Comparison of ENCODE assay signal across 22 cellular contexts in genomic region chr2:17587469-17587868, GRCh38. TPM values are rescaled to one million over a fixed set of nuclear protein-coding genes. Genes with fewer than 3 reads are reported as not detected.
DNase-seq lines count a peak whose midpoint lies in the region; ATAC-seq, FAIRE-seq and TF ChIP-seq lines count a peak whose summit lies in the region.
"Had no signal": no experiment of that assay in that cellular context is flagged by ENCODE, and none has a peak within 500 bp of the region (broad histone marks: within the 10 kb centered on the region; RNA-seq: fewer than 3 reads in every experiment).

No MANE protein-coding gene starts in this region.

- H3F3A ChIP-seq in GM23338 (replicated peaks; ENCODE audit: low read depth): no peaks in the 10 kb centered on the region

- H3K9ac ChIP-seq in mesendoderm (ENCODE audit: low read length): no peak overlapping the region
- H3K9ac ChIP-seq: BLaER1 had no signal

- H3K27ac ChIP-seq in GM23338 (ENCODE audit: low read depth) (no peak overlapping the region), esophagus squamous epithelium (peak overlapping the region; percentile 73 to 91 (median 86)), mesendoderm (ENCODE audit: low read depth, low read length) (no peak overlapping the region), body of pancreas (no peak overlapping the region), gastrocnemius medialis (no peak overlapping the region)
- H3K27ac ChIP-seq: BLaER1 had no signal

- TF ChIP-seq POLR2A in esophagus squamous epithelium (IDR thresholded peaks at IDR 0.05) (no peak), body of pancreas (IDR thresholded peaks at IDR 0.05) (no peak), gastrocnemius medialis (IDR thresholded peaks at IDR 0.05) (no peak)

- no peaks in the 10 kb centered on the region for H3K79me1 ChIP-seq in mesendoderm (ENCODE audit: low read length)

- H4K8ac ChIP-seq in mesendoderm (ENCODE audit: low read depth, low read length): no peak overlapping the region

- peaks cover 2% of the 10 kb centered on the region for H3K27me3 Mint-ChIP-seq in GM23338 (ENCODE audit: insufficient read depth, low read depth, poor library complexity)

- no peak overlapping the region for H3K18ac ChIP-seq in mesendoderm (ENCODE audit: low read length)

- no peak overlapping the region for H3K4me3 Mint-ChIP-seq in GM23338
- H3K4me3 Mint-ChIP-seq: CD14-positive monocyte; CD4-positive, alpha-beta memory T cell; HFFc6 had no signal

- H3K9me3 Mint-ChIP-seq in GM23338: no peaks in the 10 kb centered on the region

- no peak for FAIRE-seq in bronchial epithelial cell (lab: Jason Lieb, UNC)
- FAIRE-seq in HTR-8/SVneo (lab: Jason Lieb, UNC): no peak
- FAIRE-seq: GM12892, GM18507, HepG2 had no signal

- H3K4me1 ChIP-seq in GM23338 (ENCODE audit: insufficient read depth) (peaks cover 71% of the 10 kb centered on the region), esophagus squamous epithelium (peaks cover 36 to 95% (median 38%) of the 10 kb centered on the region in 3 donors), mesendoderm (ENCODE audit: control insufficient read depth, low read depth, low read length) (peaks cover 4% of the 10 kb centered on the region), body of pancreas (no peaks in the 10 kb centered on the region), gastrocnemius medialis (no peaks in the 10 kb centered on the region)
- H3K4me1 ChIP-seq: BLaER1 had no signal

- ATAC-seq in GM23338: no peak
- ATAC-seq in body of pancreas: no peak
- ATAC-seq in gastrocnemius medialis: no peak
- ATAC-seq: HCT116, HepG2 had no signal

- no peak overlapping the region for H2BK120ac ChIP-seq in mesendoderm (ENCODE audit: low read depth, low read length)

- no peak overlapping the region for H2AK5ac ChIP-seq in mesendoderm (ENCODE audit: low read length)

- intact Hi-C loops in esophagus squamous epithelium (cut with DNase I): no loop called here
- intact Hi-C loops in body of pancreas (cut with DNase I): no loop called here
- intact Hi-C loops in gastrocnemius medialis (cut with DNase I; ENCODE audit: low total_unique reads): no loop called here

- peaks cover 24% of the 10 kb centered on the region for H4K20me1 ChIP-seq in GM23338 (replicated peaks; ENCODE audit: insufficient read depth)
- H4K20me1 ChIP-seq: BLaER1 had no signal

- peaks cover under 1% of the 10 kb centered on the region; the same call in 2 of the 3 replicates for H3K36me3 Mint-ChIP-seq in GM23338 (ENCODE audit: low read depth)
- H3K36me3 Mint-ChIP-seq: CD14-positive monocyte; CD4-positive, alpha-beta memory T cell had no signal

- H2AFZ ChIP-seq in GM23338: no peak overlapping the region

- H3K36me3 ChIP-seq in GM23338 (ENCODE audit: insufficient read depth): no peaks in the 10 kb centered on the region
- H3K36me3 ChIP-seq in bronchial epithelial cell (ENCODE audit: control insufficient read depth, insufficient read depth, low read length): no peaks in the 10 kb centered on the region
- H3K36me3 ChIP-seq in esophagus squamous epithelium: no peaks in the 10 kb centered on the region
- no peaks in the 10 kb centered on the region for H3K36me3 ChIP-seq in mesendoderm (ENCODE audit: control insufficient read depth, insufficient read depth, low read length)
- no peaks in the 10 kb centered on the region for H3K36me3 ChIP-seq in body of pancreas (replicated peaks in 1 of 2; ENCODE audit: insufficient read depth in 1 of 2, low read depth in 2 of 2)
- H3K36me3 ChIP-seq in gastrocnemius medialis: no peaks in the 10 kb centered on the region
- H3K36me3 ChIP-seq: BLaER1 had no signal

- peaks cover 80% of the 10 kb centered on the region for H3K79me2 ChIP-seq in GM23338 (replicated peaks; ENCODE audit: insufficient read depth)
- H3K79me2 ChIP-seq in mesendoderm (ENCODE audit: control insufficient read depth, insufficient read depth, low read length): no peaks in the 10 kb centered on the region

- H4K5ac ChIP-seq in mesendoderm (ENCODE audit: low read length): no peak overlapping the region

- no peak overlapping the region for H3K23ac ChIP-seq in mesendoderm (ENCODE audit: low read length)

- no peak overlapping the region for H3K56ac ChIP-seq in mesendoderm (ENCODE audit: low read length)

- no peak overlapping the region for H2BK15ac ChIP-seq in mesendoderm (replicated peaks; ENCODE audit: low read depth)

- no peak overlapping the region for H3K27ac Mint-ChIP-seq in GM23338
- H3K27ac Mint-ChIP-seq: CD14-positive monocyte; CD4-positive, alpha-beta memory T cell; HFFc6 had no signal

- H3K4me1 Mint-ChIP-seq in GM23338: peaks cover 56% of the 10 kb centered on the region
- H3K4me1 Mint-ChIP-seq: CD14-positive monocyte; CD4-positive, alpha-beta memory T cell had no signal

- H3K4me2 ChIP-seq in GM23338: no peak overlapping the region
- H3K4me2 ChIP-seq in mesendoderm (ENCODE audit: low read length): no peak overlapping the region
- H3K4me2 ChIP-seq: BLaER1 had no signal

- H3K9me3 ChIP-seq in esophagus squamous epithelium (no peaks in the 10 kb centered on the region), body of pancreas (no peaks in the 10 kb centered on the region), gastrocnemius medialis (no peaks in the 10 kb centered on the region)
- H3K9me3 ChIP-seq: BLaER1 had no signal

- TF ChIP-seq CTCF in GM23338 (conservative IDR thresholded peaks at IDR 0.05; ENCODE audit: low read depth in 2 of 2) (no peak), bronchial epithelial cell (IDR thresholded peaks at IDR 0.05; ENCODE audit: insufficient read depth, low read length, severe bottlenecking) (no peak), esophagus squamous epithelium (IDR thresholded peaks at IDR 0.05) (no peak), body of pancreas (IDR thresholded peaks at IDR 0.05) (no peak), gastrocnemius medialis (IDR thresholded peaks at IDR 0.05 in 4 of 5, conservative IDR thresholded peaks at IDR 0.05 in 1 of 5) (no peak)

- in situ Hi-C loops in gastrocnemius medialis (cut with MboI; ENCODE audit: low sequenced_read_pairs in 4 of 4): no loop called here

- H3K4me3 ChIP-seq in GM23338: no peak overlapping the region
- H3K4me3 ChIP-seq in bronchial epithelial cell (ENCODE audit: low read depth, low read length): no peak overlapping the region
- no peak overlapping the region for H3K4me3 ChIP-seq in esophagus squamous epithelium
- no peak overlapping the region for H3K4me3 ChIP-seq in mesendoderm (ENCODE audit: low read length)
- no peak overlapping the region for H3K4me3 ChIP-seq in body of pancreas
- H3K4me3 ChIP-seq in gastrocnemius medialis: no peak overlapping the region
- H3K4me3 ChIP-seq: BLaER1 had no signal

- H3K27me3 ChIP-seq in GM23338 (ENCODE audit: insufficient read depth) (no peaks in the 10 kb centered on the region), bronchial epithelial cell (ENCODE audit: control insufficient read depth, insufficient read depth, low read length) (no peaks in the 10 kb centered on the region), esophagus squamous epithelium (no peaks in the 10 kb centered on the region), mesendoderm (ENCODE audit: insufficient read depth, low read length, poor library complexity) (no peaks in the 10 kb centered on the region), body of pancreas (no peaks in the 10 kb centered on the region), gastrocnemius medialis (no peaks in the 10 kb centered on the region)
- H3K27me3 ChIP-seq: BLaER1 had no signal

- no peaks in the 10 kb centered on the region for H3K9me2 ChIP-seq in GM23338 (ENCODE audit: insufficient read depth)

- no peak overlapping the region for H2BK5ac ChIP-seq in mesendoderm (ENCODE audit: low read length)

- DNase-seq in GM23338 (ENCODE audit: low spot score): no peak
- peak; percentile 13 for DNase-seq in bronchial epithelial cell (ENCODE audit: low read depth)
- DNase-seq in esophagus squamous epithelium (lab: John Stamatoyannopoulos, UW): no peak
- peak; percentile 48 for DNase-seq in mesendoderm
- DNase-seq in body of pancreas: no peak
- no peak for DNase-seq in HTR-8/SVneo (ENCODE audit: insufficient read length, low spot score)
- DNase-seq in activated CD4-positive, alpha-beta T cell treated with anti-CD3 and anti-CD28 coated beads for 48 hours: no peak
- DNase-seq in gastrocnemius medialis: no peak
- DNase-seq: 8988T; CD4-positive, alpha-beta memory T cell; DMS153; DMS79; GDM1; GOT3; H7; HFFc6 had no signal

- no peak overlapping the region for H3K4ac ChIP-seq in mesendoderm (ENCODE audit: low read depth, low read length)

- WGBS in esophagus squamous epithelium, 2 donors: 54 to 58% methylated on average over 3 of the region's 3 CpGs
- no CpG with 5 or more reads among the region's 3 CpGs for WGBS in mesendoderm (ENCODE audit: extremely low coverage, insufficient coverage, low lambda C conversion rate)
- 61 to 72% methylated on average over 3 of the region's 3 CpGs for WGBS in body of pancreas, 2 donors

TF ChIP-seq in GM23338, 12 proteins besides CTCF, POLR2A, EP300 and RAD21 (continues in another document):
- TF ChIP-seq, protein P1, sequence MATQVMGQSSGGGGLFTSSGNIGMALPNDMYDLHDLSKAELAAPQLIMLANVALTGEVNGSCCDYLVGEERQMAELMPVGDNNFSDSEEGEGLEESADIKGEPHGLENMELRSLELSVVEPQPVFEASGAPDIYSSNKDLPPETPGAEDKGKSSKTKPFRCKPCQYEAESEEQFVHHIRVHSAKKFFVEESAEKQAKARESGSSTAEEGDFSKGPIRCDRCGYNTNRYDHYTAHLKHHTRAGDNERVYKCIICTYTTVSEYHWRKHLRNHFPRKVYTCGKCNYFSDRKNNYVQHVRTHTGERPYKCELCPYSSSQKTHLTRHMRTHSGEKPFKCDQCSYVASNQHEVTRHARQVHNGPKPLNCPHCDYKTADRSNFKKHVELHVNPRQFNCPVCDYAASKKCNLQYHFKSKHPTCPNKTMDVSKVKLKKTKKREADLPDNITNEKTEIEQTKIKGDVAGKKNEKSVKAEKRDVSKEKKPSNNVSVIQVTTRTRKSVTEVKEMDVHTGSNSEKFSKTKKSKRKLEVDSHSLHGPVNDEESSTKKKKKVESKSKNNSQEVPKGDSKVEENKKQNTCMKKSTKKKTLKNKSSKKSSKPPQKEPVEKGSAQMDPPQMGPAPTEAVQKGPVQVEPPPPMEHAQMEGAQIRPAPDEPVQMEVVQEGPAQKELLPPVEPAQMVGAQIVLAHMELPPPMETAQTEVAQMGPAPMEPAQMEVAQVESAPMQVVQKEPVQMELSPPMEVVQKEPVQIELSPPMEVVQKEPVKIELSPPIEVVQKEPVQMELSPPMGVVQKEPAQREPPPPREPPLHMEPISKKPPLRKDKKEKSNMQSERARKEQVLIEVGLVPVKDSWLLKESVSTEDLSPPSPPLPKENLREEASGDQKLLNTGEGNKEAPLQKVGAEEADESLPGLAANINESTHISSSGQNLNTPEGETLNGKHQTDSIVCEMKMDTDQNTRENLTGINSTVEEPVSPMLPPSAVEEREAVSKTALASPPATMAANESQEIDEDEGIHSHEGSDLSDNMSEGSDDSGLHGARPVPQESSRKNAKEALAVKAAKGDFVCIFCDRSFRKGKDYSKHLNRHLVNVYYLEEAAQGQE (IDR thresholded peaks at IDR 0.05; ENCODE audit: unreplicated experiment): no peak

RNA-seq across cellular contexts. Expression of gene VSNL1, which starts 47.0 kb away (rescaled TPM):
- 95.6 and 102 TPM in 2 replicates for total RNA-seq in GM23338 (2014; rRNA removed; shearing (Covaris generic))
- polyA plus RNA-seq in GM23338 (2016; fragmentation: Nextera tagmentation; extraction: Ambion mirVana): 87.4 and 112 TPM in 2 replicates
- 0.64 and 1.6 TPM in 2 replicates for total RNA-seq in bronchial epithelial cell
- total RNA-seq in esophagus squamous epithelium: 10 to 100 TPM; 39.1 to 88.3 (median 51.0) TPM
- 63.8 TPM for polyA plus RNA-seq in mesendoderm (2013, experiment 1 of 2)
- polyA plus RNA-seq in mesendoderm (2013, experiment 2 of 2): 66.9 TPM
- total RNA-seq in body of pancreas: 1 to 10 TPM in 1 of 2 donors, under 1 TPM in 1; 0.66 to 4.2 TPM
- total RNA-seq in gastrocnemius medialis: not detected
- total RNA-seq: CD4-positive, alpha-beta memory T cell; HFFc6 had no signal
- polyA plus RNA-seq: CD14-positive monocyte; CD4-positive, alpha-beta memory T cell had no signal

Comparison
In these comparisons a context has a peak if more than half of its experiments do, and no peak if none do; other contexts are left out.
1. DNase-seq: peak in bronchial epithelial cell (single experiment) and mesendoderm (single experiment); none in GM23338 (single experiment), esophagus squamous epithelium (single experiment), body of pancreas (0 of 4), HTR-8/SVneo (single experiment), activated CD4-positive, alpha-beta T cell treated with anti-CD3 and anti-CD28 coated beads for 48 hours (single experiment) and gastrocnemius medialis (0 of 2).
2. H3K27ac ChIP-seq: peak in esophagus squamous epithelium (4 of 4); none in GM23338 (single experiment), mesendoderm (single experiment), body of pancreas (0 of 4) and gastrocnemius medialis (0 of 4).
3. RNA of gene VSNL1, which starts 47.0 kb away (total RNA-seq): 95.6 to 102 TPM in GM23338 and 39.1 to 88.3 TPM in esophagus squamous epithelium; 0.66 to 4.2 TPM in body of pancreas, 0.64 to 1.6 TPM in bronchial epithelial cell and not detected in gastrocnemius medialis; every median in the first group is over 4 times any median in the second.